In the genomic region with DNA sequence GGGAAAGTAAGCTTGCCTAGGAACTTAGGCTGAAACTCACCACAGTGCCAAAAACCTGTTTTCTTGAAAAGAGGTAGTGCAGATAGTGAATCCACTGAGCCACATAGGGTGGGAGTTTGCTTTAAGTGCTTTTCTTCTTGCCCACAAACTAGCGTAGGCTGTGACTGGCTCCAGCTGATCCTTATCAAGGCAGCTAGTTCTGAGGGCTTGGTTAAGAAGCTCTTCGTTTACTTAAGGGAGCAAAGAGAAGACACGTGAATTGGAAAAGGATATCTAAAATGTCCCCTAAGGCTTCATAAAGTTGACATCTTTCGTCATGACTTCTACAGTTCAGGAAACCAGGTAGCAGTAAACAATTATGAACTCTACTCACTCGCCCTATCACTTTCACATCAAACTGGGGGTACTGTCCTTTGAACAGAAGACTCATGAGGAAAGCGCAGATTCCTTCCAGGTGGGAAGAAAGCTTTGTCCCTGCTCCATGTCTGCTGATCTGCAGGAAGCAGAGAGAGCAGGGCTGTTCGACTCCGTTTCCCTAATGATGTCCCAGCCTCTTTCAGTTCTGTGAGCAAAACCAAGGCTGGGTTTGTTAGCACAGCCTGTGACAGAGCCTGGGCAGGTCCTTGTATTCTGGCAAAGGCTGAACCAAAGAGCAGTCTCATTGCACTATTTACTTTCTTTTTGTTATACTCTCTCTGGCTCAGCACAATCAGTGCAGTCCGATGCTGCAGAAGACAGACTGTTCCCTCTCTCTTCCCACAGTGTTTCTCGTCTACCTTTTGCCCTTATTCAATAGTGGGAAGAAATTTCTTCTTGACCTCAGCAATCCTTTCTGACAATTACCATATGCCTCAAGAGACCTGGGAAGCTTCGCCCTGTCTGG, we compare ENCODE assay signal across 8 cellular contexts.
DNase-seq lines count a peak whose midpoint lies in the region; ATAC-seq and TF ChIP-seq lines count a peak whose summit lies in the region.

No MANE protein-coding gene starts in this region.

- no peak overlapping the region for H4K8ac ChIP-seq in mesenchymal stem cell (ENCODE audit: low read length)

- H3K9ac ChIP-seq in mesenchymal stem cell (ENCODE audit: low read length) = peak overlapping the region; percentile 42

- no peak overlapping the region for H3K14ac ChIP-seq in mesenchymal stem cell (ENCODE audit: low read length in 2 of 2)

- no peak overlapping the region for H2BK12ac ChIP-seq in mesenchymal stem cell (ENCODE audit: low read length in 2 of 2)

- no peaks in the 10 kb centered on the region for H3F3A ChIP-seq in GM23338 (replicated peaks; ENCODE audit: low read depth)

- H3K4me3 Mint-ChIP-seq in GM23338 = no peak overlapping the region
- peak overlapping the region; percentile 31 for H3K4me3 Mint-ChIP-seq in activated naive CD8-positive, alpha-beta T cell

- H2AK5ac ChIP-seq in mesenchymal stem cell (ENCODE audit: low read length, severe bottlenecking) = no peak overlapping the region

- H3K9me3 Mint-ChIP-seq in GM23338 = no peaks in the 10 kb centered on the region
- no peaks in the 10 kb centered on the region for H3K9me3 Mint-ChIP-seq in activated naive CD8-positive, alpha-beta T cell (ENCODE audit: low read depth)

- DNase-seq in GM23338 (ENCODE audit: low spot score) = no peak
- no peak for DNase-seq in mesenchymal stem cell
- no peak for DNase-seq in NCI-H774 (lab: John Stamatoyannopoulos, UW)
- DNase-seq in NOMO-1 (lab: John Stamatoyannopoulos, UW; ENCODE audit: unreplicated experiment in 2 of 2) = no peak

- H3K4me2 ChIP-seq in GM23338 (no peak overlapping the region), mesenchymal stem cell (ENCODE audit: low read length, poor library complexity, severe bottlenecking) (no peak overlapping the region)

- no peaks in the 10 kb centered on the region for H3K9me3 ChIP-seq in mesenchymal stem cell (ENCODE audit: control insufficient read depth, low read length)

- ATAC-seq in GM23338 (peak; percentile 35; the same call in 2 of the 3 replicates), HG02678 (IDR thresholded peaks at IDR 0.05; ENCODE audit: unreplicated experiment) (no peak), GM21786 (IDR thresholded peaks at IDR 0.05; ENCODE audit: unreplicated experiment) (no peak)

- H3K4me3 ChIP-seq in GM23338 (no peak overlapping the region), mesenchymal stem cell (ENCODE audit: insufficient read depth in 1 of 2, low read depth in 1 of 2, low read length in 2 of 2) (peak overlapping the region in 1 of 2 experiments; percentile 27)

- H3K27me3 Mint-ChIP-seq in GM23338 (ENCODE audit: insufficient read depth, low read depth, poor library complexity) = peaks cover 3% of the 10 kb centered on the region
- H3K27me3 Mint-ChIP-seq in activated naive CD8-positive, alpha-beta T cell = no peaks in the 10 kb centered on the region

- H3K27ac ChIP-seq in C4-2B (peak overlapping the region; percentile 37; the same call in 1 of the 2 replicates), GM23338 (ENCODE audit: low read depth) (no peak overlapping the region), mesenchymal stem cell (ENCODE audit: low read length, poor library complexity, severe bottlenecking) (no peak overlapping the region)

- no peak for TF ChIP-seq CTCF in C4-2B (conservative IDR thresholded peaks at IDR 0.05)
- no peak for TF ChIP-seq CTCF in GM23338 (conservative IDR thresholded peaks at IDR 0.05; ENCODE audit: low read depth in 2 of 2)

- H2BK120ac ChIP-seq in mesenchymal stem cell (ENCODE audit: low read depth, low read length) = no peak overlapping the region

- no peaks in the 10 kb centered on the region for H3K4me1 ChIP-seq in GM23338 (ENCODE audit: insufficient read depth)
- H3K4me1 ChIP-seq in mesenchymal stem cell (ENCODE audit: control insufficient read depth, insufficient read depth, low read depth, low read length) = peaks cover 3% of the 10 kb centered on the region

- H3K36me3 ChIP-seq in GM23338 (ENCODE audit: insufficient read depth) (no peaks in the 10 kb centered on the region), mesenchymal stem cell (ENCODE audit: control insufficient read depth in 1 of 2, insufficient read depth in 2 of 2, low read depth in 1 of 2, low read length in 2 of 2) (no peaks in the 10 kb centered on the region)

- H3K27me3 ChIP-seq in GM23338 (ENCODE audit: insufficient read depth) (no peaks in the 10 kb centered on the region), mesenchymal stem cell (ENCODE audit: control insufficient read depth in 1 of 2, insufficient read depth in 1 of 2, low read length in 2 of 2) (no peaks in the 10 kb centered on the region)

- H2BK5ac ChIP-seq in mesenchymal stem cell (ENCODE audit: low read depth, low read length, poor library complexity, severe bottlenecking) = no peak overlapping the region

- no peaks in the 10 kb centered on the region for H3K9me2 ChIP-seq in GM23338 (ENCODE audit: insufficient read depth)

- H3K79me2 ChIP-seq in GM23338 (replicated peaks; ENCODE audit: insufficient read depth) = no peaks in the 10 kb centered on the region

- no peak overlapping the region for H2BK15ac ChIP-seq in mesenchymal stem cell (ENCODE audit: low read depth, poor library complexity, severe bottlenecking)

- no peaks in the 10 kb centered on the region for H3K79me1 ChIP-seq in mesenchymal stem cell (replicated peaks; ENCODE audit: low read length, poor library complexity, severe bottlenecking)

- H3K4me1 Mint-ChIP-seq in GM23338 = peaks cover 10% of the 10 kb centered on the region; the same call in 2 of the 3 replicates
- H3K4me1 Mint-ChIP-seq in activated naive CD8-positive, alpha-beta T cell (ENCODE audit: low read depth) = peaks cover 29% of the 10 kb centered on the region

- H4K91ac ChIP-seq in mesenchymal stem cell (ENCODE audit: low read length) = no peak overlapping the region

- no peaks in the 10 kb centered on the region for H3K36me3 Mint-ChIP-seq in GM23338 (ENCODE audit: low read depth)
- no peaks in the 10 kb centered on the region for H3K36me3 Mint-ChIP-seq in activated naive CD8-positive, alpha-beta T cell

- H3K23ac ChIP-seq in mesenchymal stem cell (ENCODE audit: low read length in 2 of 2) = no peak overlapping the region

- H2AFZ ChIP-seq in GM23338 (peak overlapping the region; percentile 21; the same call in 1 of the 2 replicates), mesenchymal stem cell (ENCODE audit: low read depth, low read length) (no peak overlapping the region)

- H3K4ac ChIP-seq in mesenchymal stem cell (ENCODE audit: low read depth in 1 of 2, low read length in 2 of 2) = no peak overlapping the region

- H3K27ac Mint-ChIP-seq in GM23338 = no peak overlapping the region
- peak overlapping the region; percentile 22 for H3K27ac Mint-ChIP-seq in activated naive CD8-positive, alpha-beta T cell

- 57% methylated on average over 10 of the region's 11 CpGs for WGBS in mesenchymal stem cell

- H4K20me1 ChIP-seq in GM23338 (replicated peaks; ENCODE audit: insufficient read depth) = no peaks in the 10 kb centered on the region

- H3K18ac ChIP-seq in mesenchymal stem cell (ENCODE audit: low read depth in 1 of 2, low read length in 2 of 2) = no peak overlapping the region
